Comparison of ENCODE assay signal across 18 cellular contexts in the genomic region with DNA sequence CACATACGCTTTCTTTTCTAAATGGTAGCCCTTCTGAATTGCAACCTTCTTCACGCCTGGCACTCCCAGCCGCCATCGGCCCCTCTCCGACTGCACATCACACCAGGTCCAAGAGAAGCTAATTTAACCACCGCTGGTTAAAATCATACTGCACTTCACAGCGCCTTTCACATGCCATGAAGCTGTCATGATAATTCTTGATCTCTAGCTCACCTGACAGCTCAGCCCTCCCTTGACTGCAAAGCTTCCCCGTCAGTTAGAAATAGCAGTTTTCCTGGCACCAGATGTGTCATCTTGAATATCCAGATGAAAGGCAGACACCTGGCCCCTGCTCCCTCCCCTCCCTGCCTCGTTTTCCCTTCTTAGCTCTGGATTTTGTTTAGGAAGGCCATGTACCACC.
A peak's percentile ranks its signal among the peaks of the same experiment; 100 is the strongest.
DNase-seq lines count a peak whose midpoint lies in the region; ATAC-seq and TF ChIP-seq lines count a peak whose summit lies in the region.
"Had no signal": no experiment of that assay in that cellular context is flagged by ENCODE, and none has a peak within 500 bp of the region (broad histone marks: within the 10 kb centered on the region; RNA-seq: fewer than 3 reads in every experiment).

No MANE protein-coding gene starts in this region.

- H3K27ac Mint-ChIP-seq in brain, result peak overlapping the region; percentile 20 to 77 (median 38)
- peak overlapping the region; percentile 80 for H3K27ac Mint-ChIP-seq in mesothelial cell of epicardium
- H3K27ac Mint-ChIP-seq in type B pancreatic cell, result peak overlapping the region; percentile 32
- H3K27ac Mint-ChIP-seq in endothelial cell (ENCODE audit: unreplicated experiment), result no peak overlapping the region
- H3K27ac Mint-ChIP-seq: CD8-positive, alpha-beta memory T cell; HFFc6 had no signal

- peaks cover 0 to 10% (median 3%) of the 10 kb centered on the region in 9 donors for H3K4me1 ChIP-seq in heart right ventricle
- peaks cover 0 to 14% (median 10%) of the 10 kb centered on the region in 4 donors for H3K4me1 ChIP-seq in sigmoid colon

- 38 to 67% methylated on average over 9 of the region's 9 CpGs for WGBS in heart right ventricle, 2 donors
- 86 to 92% methylated on average over 9 of the region's 9 CpGs for WGBS in sigmoid colon, 2 donors

- TF ChIP-seq CTCF in brain (conservative IDR thresholded peaks at IDR 0.05) (no peak), heart right ventricle (IDR thresholded peaks at IDR 0.05) (no peak), mesothelial cell of epicardium (IDR thresholded peaks at IDR 0.05; ENCODE audit: unreplicated experiment) (no peak), type B pancreatic cell (conservative IDR thresholded peaks at IDR 0.05) (no peak), sigmoid colon (IDR thresholded peaks at IDR 0.05) (no peak), endothelial cell (IDR thresholded peaks at IDR 0.05; ENCODE audit: unreplicated experiment) (no peak)

- H3K36me3 Mint-ChIP-seq in brain (peaks cover 4% of the 10 kb centered on the region), mesothelial cell of epicardium (peaks cover 8% of the 10 kb centered on the region), type B pancreatic cell (peaks cover 7% of the 10 kb centered on the region), endothelial cell (ENCODE audit: low read depth, unreplicated experiment) (no peaks in the 10 kb centered on the region)

- H3K27me3 ChIP-seq in heart right ventricle, result no peaks in the 10 kb centered on the region
- no peaks in the 10 kb centered on the region for H3K27me3 ChIP-seq in sigmoid colon

- H3K4me3 ChIP-seq in heart right ventricle (no peak overlapping the region), sigmoid colon (no peak overlapping the region)
- H3K4me3 ChIP-seq: K562 had no signal

- TF ChIP-seq EP300 in sigmoid colon (IDR thresholded peaks at IDR 0.05), result no peak

- peak overlapping the region in 1 of 5 experiments; percentile 14 for H3K4me3 Mint-ChIP-seq in brain
- no peak overlapping the region for H3K4me3 Mint-ChIP-seq in mesothelial cell of epicardium
- no peak overlapping the region for H3K4me3 Mint-ChIP-seq in type B pancreatic cell
- H3K4me3 Mint-ChIP-seq in endothelial cell (ENCODE audit: unreplicated experiment), result no peak overlapping the region
- H3K4me3 Mint-ChIP-seq: CD8-positive, alpha-beta memory T cell; HFFc6 had no signal

- H3K9me3 Mint-ChIP-seq in brain, result peaks cover 0 to 2% (median 0%) of the 10 kb centered on the region in 5 experiments
- no peaks in the 10 kb centered on the region for H3K9me3 Mint-ChIP-seq in mesothelial cell of epicardium
- no peaks in the 10 kb centered on the region for H3K9me3 Mint-ChIP-seq in type B pancreatic cell
- H3K9me3 Mint-ChIP-seq in endothelial cell (ENCODE audit: unreplicated experiment), result no peaks in the 10 kb centered on the region
- H3K9me3 Mint-ChIP-seq: CD8-positive, alpha-beta memory T cell had no signal

- no peak for TF ChIP-seq POLR2A in sigmoid colon (IDR thresholded peaks at IDR 0.05)

- H3K27ac ChIP-seq in heart right ventricle (peak overlapping the region in 3 of 10 donors; percentile 22 to 49 (median 41)), sigmoid colon (no peak overlapping the region)

- no peaks in the 10 kb centered on the region for H3K36me3 ChIP-seq in heart right ventricle
- H3K36me3 ChIP-seq in sigmoid colon, result no peaks in the 10 kb centered on the region

- peak in 1 of 2 donors; percentile 38 for DNase-seq in heart right ventricle
- DNase-seq in mesothelial cell of epicardium (ENCODE audit: low spot score in 2 of 2, unreplicated experiment in 2 of 2), result no peak
- DNase-seq in type B pancreatic cell (ENCODE audit: extremely low spot score, unreplicated experiment), result no peak
- no peak for DNase-seq in sigmoid colon
- DNase-seq in endothelial cell (ENCODE audit: low spot score), result no peak
- DNase-seq: C1 segment of cervical spinal cord; CD8-positive, alpha-beta memory T cell; H7; HFFc6; NCI-H1105; NCI-H1694; NCI-H2081 treated with DMSO at 0.1 percent for 48 hours; NCI-H748 treated with DMSO at 0.1 percent for 48 hours; NK-92 treated with Interleukin-12 subunit alpha and Interleukin-12 subunit beta, amount 100 ng/mL, for 24 hours; SHP77 had no signal

- intact Hi-C loops in heart right ventricle (cut with DNase I) (no loop called here), sigmoid colon (cut with DNase I) (no loop called here)

- ATAC-seq in heart right ventricle, result peak; percentile 63 to 90 (median 82)
- ATAC-seq in GM21528 (IDR thresholded peaks at IDR 0.05; ENCODE audit: low FRiP score, unreplicated experiment), result no peak
- ATAC-seq: K562 had no signal

- H3K4me1 Mint-ChIP-seq in brain (peaks cover 52% of the 10 kb centered on the region), mesothelial cell of epicardium (peaks cover 76% of the 10 kb centered on the region), type B pancreatic cell (ENCODE audit: unreplicated experiment) (peaks cover 57% of the 10 kb centered on the region), endothelial cell (ENCODE audit: unreplicated experiment) (peaks cover 33% of the 10 kb centered on the region)
- H3K4me1 Mint-ChIP-seq: CD8-positive, alpha-beta memory T cell had no signal

- H3K27me3 Mint-ChIP-seq in brain (no peaks in the 10 kb centered on the region), mesothelial cell of epicardium (ENCODE audit: low read depth) (no peaks in the 10 kb centered on the region), type B pancreatic cell (no peaks in the 10 kb centered on the region), endothelial cell (ENCODE audit: unreplicated experiment) (peaks cover 1% of the 10 kb centered on the region)

- H3K9me3 ChIP-seq in heart right ventricle (no peaks in the 10 kb centered on the region), sigmoid colon (no peaks in the 10 kb centered on the region)
